In the genomic region with DNA sequence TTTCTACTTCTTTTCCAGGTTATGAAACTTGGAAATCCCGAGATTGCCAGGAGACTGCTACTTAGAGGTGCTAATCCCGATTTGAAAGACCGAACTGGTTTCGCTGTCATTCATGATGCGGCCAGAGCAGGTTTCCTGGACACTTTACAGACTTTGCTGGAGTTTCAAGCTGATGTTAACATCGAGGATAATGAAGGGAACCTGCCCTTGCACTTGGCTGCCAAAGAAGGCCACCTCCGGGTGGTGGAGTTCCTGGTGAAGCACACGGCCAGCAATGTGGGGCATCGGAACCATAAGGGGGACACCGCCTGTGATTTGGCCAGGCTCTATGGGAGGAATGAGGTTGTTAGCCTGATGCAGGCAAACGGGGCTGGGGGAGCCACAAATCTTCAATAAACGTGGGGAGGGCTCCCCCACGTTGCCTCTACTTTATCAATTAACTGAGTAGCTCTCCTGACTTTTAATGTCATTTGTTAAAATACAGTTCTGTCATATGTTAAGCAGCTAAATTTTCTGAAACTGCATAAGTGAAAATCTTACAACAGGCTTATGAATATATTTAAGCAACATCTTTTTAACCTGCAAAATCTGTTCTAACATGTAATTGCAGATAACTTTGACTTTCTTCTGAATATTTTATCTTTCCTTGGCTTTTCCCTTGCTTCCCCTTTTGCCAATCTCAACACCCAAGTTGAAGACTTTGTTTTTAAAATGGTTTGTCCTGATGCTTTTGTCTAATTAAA, we compare ENCODE assay signal across 1 cellular context.
TF ChIP-seq lines count a peak whose summit lies in the region.

No MANE protein-coding gene starts in this region.

TF ChIP-seq in A549, 52 proteins besides CTCF, POLR2A, EP300 and RAD21 (continued from another document):
- TF ChIP-seq HMGXB4 (CRISPR knock-in tag; IDR thresholded peaks at IDR 0.05; ENCODE audit: borderline replicate concordance): no peak
- no peak for TF ChIP-seq RCOR1 (IDR thresholded peaks at IDR 0.05; ENCODE audit: low read depth, low read length)
- no peak for TF ChIP-seq ESRRA (IDR thresholded peaks at IDR 0.05; ENCODE audit: borderline replicate concordance, low read length)
- TF ChIP-seq KDM5A (IDR thresholded peaks at IDR 0.05): no peak
- TF ChIP-seq FOSB (CRISPR knock-in tag; IDR thresholded peaks at IDR 0.05): no peak
